15 cellular contexts compared by ENCODE assay signal in genomic region chr12:48021485-48022179, GRCh38. TPM values are rescaled to one million over a fixed set of nuclear protein-coding genes. Genes with fewer than 3 reads are reported as not detected.
A peak's percentile ranks its signal among the peaks of the same experiment; 100 is the strongest.
DNase-seq lines count a peak whose midpoint lies in the region; TF ChIP-seq lines count a peak whose summit lies in the region.
"Had no signal": no experiment of that assay in that cellular context is flagged by ENCODE, and none has a peak within 500 bp of the region (broad histone marks: within the 10 kb centered on the region; RNA-seq: fewer than 3 reads in every experiment).

No MANE protein-coding gene starts in this region.

- no peak for TF ChIP-seq CTCF in VCaP (conservative IDR thresholded peaks at IDR 0.05)
- TF ChIP-seq CTCF in neural crest cell (conservative IDR thresholded peaks at IDR 0.05), result no peak
- TF ChIP-seq CTCF in GM10266 (IDR thresholded peaks at IDR 0.05; ENCODE audit: control insufficient read depth, insufficient read depth, low read depth, missing control alignments), result no peak

- in situ Hi-C loops in G401 (cut with HindIII; ENCODE audit: low sequenced_read_pairs), result no loop called here

- peaks cover 69% of the 10 kb centered on the region for H3K4me1 Mint-ChIP-seq in neural crest cell
- H3K4me1 Mint-ChIP-seq: activated CD4-positive, alpha-beta T cell treated with anti-CD3 and anti-CD28 coated beads, Interleukin-2, amount 10 ng/mL, durations not matched to agents 24 days and 14 days; memory B cell had no signal

- H3K4me3 Mint-ChIP-seq in neural crest cell, result peak overlapping the region; percentile 21
- H3K4me3 Mint-ChIP-seq: activated CD4-positive, alpha-beta T cell treated with anti-CD3 and anti-CD28 coated beads, Interleukin-2, amount 10 ng/mL, durations not matched to agents 24 days and 14 days; memory B cell had no signal

- H3K27ac ChIP-seq in VCaP, result peak overlapping the region; percentile 98

- H3K27me3 Mint-ChIP-seq in neural crest cell (ENCODE audit: low read depth), result peaks cover 25% of the 10 kb centered on the region

- DNase-seq in DMS53 (lab: John Stamatoyannopoulos, UW) (peak; percentile 36), DMS53 treated with DMSO at 0.1 percent for 48 hours (lab: John Stamatoyannopoulos, UW; ENCODE audit: unreplicated experiment) (no peak), NCI-H146 treated with DMSO at 0.1 percent for 48 hours (lab: John Stamatoyannopoulos, UW; ENCODE audit: unreplicated experiment) (peak; percentile 99), neural crest cell (ENCODE audit: low read depth, low spot score) (no peak), G401 (ENCODE audit: low spot score) (no peak), SW480 (ENCODE audit: low spot score) (no peak), GM10266 (ENCODE audit: extremely low spot score) (no peak)
- DNase-seq: activated CD4-positive, alpha-beta T cell treated with anti-CD3 and anti-CD28 coated beads, Interleukin-2, amount 10 ng/mL, durations not matched to agents 24 days and 14 days; activated effector memory CD4-positive, alpha-beta T cell treated with anti-CD3 and anti-CD28 coated beads, Interleukin-2, amount 50 U/mL, for 16 hours; MM.1S; retina; SHP77 treated with DMSO at 0.1 percent for 48 hours had no signal

- H3K27ac Mint-ChIP-seq in neural crest cell (ENCODE audit: unreplicated experiment), result peak overlapping the region; percentile 39
- H3K27ac Mint-ChIP-seq: activated CD4-positive, alpha-beta T cell treated with anti-CD3 and anti-CD28 coated beads, Interleukin-2, amount 10 ng/mL, durations not matched to agents 24 days and 14 days; memory B cell had no signal

- no peaks in the 10 kb centered on the region for H3K36me3 Mint-ChIP-seq in neural crest cell (ENCODE audit: low read depth)
- H3K36me3 Mint-ChIP-seq: memory B cell had no signal

- no peaks in the 10 kb centered on the region for H3K9me3 Mint-ChIP-seq in neural crest cell
- H3K9me3 Mint-ChIP-seq: activated CD4-positive, alpha-beta T cell treated with anti-CD3 and anti-CD28 coated beads, Interleukin-2, amount 10 ng/mL, durations not matched to agents 24 days and 14 days; memory B cell had no signal

RNA-seq across cellular contexts. Expression of gene COL2A1, which starts 17.4 kb away (rescaled TPM):
- 384 and 386 TPM in 2 replicates for total RNA-seq in neural crest cell
- total RNA-seq in G401 (2014; rRNA removed; shearing (Covaris generic)), result 0.74 and 3.1 TPM in 2 replicates
- total RNA-seq: ureter had no signal

RNA-seq across cellular contexts. Expression of gene TMEM106C, which starts 58.2 kb away (rescaled TPM):
- 147 and 159 TPM in 2 replicates for total RNA-seq in neural crest cell
- 177 and 211 TPM in 2 replicates for total RNA-seq in G401 (2014; rRNA removed; shearing (Covaris generic))

Comparison
In these comparisons a context has a peak if more than half of its experiments do, and no peak if none do; other contexts are left out.
1. DNase-seq: peak in DMS53 (single experiment) and NCI-H146 treated with DMSO at 0.1 percent for 48 hours (single experiment); none in DMS53 treated with DMSO at 0.1 percent for 48 hours (single experiment), neural crest cell (single experiment), G401 (single experiment), SW480 (single experiment) and GM10266 (single experiment).
2. RNA of gene COL2A1, which starts 17.4 kb away (total RNA-seq): 384 to 386 TPM in neural crest cell; 0.74 to 3.1 TPM in G401; every median in the first group is over 10 times any median in the second.